ENCODE assay signal across 30 cellular contexts in the genomic region with DNA sequence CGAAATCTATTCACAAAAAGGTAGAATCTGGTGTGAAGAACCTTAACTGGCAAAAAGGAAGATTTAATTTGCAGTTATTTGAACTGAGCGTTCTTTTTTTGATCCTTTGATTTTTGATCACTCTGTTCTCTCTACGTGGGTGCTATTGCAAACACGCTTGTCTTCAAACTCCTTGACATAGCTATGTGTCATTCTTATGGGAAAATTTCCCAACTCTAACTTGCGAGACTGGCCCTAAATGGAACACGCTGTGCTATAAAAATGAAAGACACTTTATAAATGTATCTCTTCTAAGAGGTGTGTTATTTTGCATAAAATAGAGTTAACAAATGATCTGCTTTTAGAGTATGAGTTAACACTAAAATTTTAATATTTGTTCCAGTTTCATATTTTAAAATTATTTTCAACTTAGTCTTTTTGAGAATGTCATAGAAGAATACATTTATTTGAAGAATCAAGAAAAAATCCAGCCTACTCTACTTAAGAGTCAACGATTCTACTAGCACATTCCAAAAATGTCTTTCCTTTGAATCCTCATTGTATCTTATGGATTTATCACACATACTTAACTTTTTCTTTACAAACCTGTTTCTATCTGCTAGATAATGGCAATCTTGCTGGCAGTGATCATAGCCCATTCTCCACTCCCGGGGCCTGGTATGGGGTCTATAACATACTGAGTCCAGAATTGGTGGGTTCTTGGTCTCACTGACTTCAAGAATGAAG.
A peak's percentile ranks its signal among the peaks of the same experiment; 100 is the strongest.
DNase-seq lines count a peak whose midpoint lies in the region; ATAC-seq and TF ChIP-seq lines count a peak whose summit lies in the region.
"Had no signal": no experiment of that assay in that cellular context is flagged by ENCODE, and none has a peak within 500 bp of the region (broad histone marks: within the 10 kb centered on the region; RNA-seq: fewer than 3 reads in every experiment).

No MANE protein-coding gene starts in this region.

- peak overlapping the region in 1 of 2 experiments; percentile 17 for H3K4ac ChIP-seq in mesenchymal stem cell (ENCODE audit: low read depth in 1 of 2, low read length in 2 of 2)

- H2BK120ac ChIP-seq in mesenchymal stem cell (ENCODE audit: low read depth, low read length): no peak overlapping the region

- H4K91ac ChIP-seq in mesenchymal stem cell (ENCODE audit: low read length): no peak overlapping the region

- 64% methylated on average over 6 of the region's 8 CpGs for WGBS in mesenchymal stem cell

- peak overlapping the region; percentile 74; the same call in 1 of the 2 replicates for H3K27ac ChIP-seq in Panc1 (ENCODE audit: low read length)
- no peak overlapping the region for H3K27ac ChIP-seq in mesenchymal stem cell (ENCODE audit: low read length, poor library complexity, severe bottlenecking)
- H3K27ac ChIP-seq: adrenal gland, coronary artery, esophagus muscularis mucosa had no signal

- CTCF ChIA-PET in Panc1 (lab: Charles Lee): no interaction called here

- H2AFZ ChIP-seq in mesenchymal stem cell (ENCODE audit: low read depth, low read length): no peak overlapping the region

- H2BK12ac ChIP-seq in mesenchymal stem cell (ENCODE audit: low read length in 2 of 2): no peak overlapping the region

- no peak overlapping the region for H3K9ac ChIP-seq in mesenchymal stem cell (ENCODE audit: low read length)

- H3K18ac ChIP-seq in mesenchymal stem cell (ENCODE audit: low read depth in 1 of 2, low read length in 2 of 2): no peak overlapping the region

- ATAC-seq in Panc1: no peak
- ATAC-seq in GM21717 (IDR thresholded peaks at IDR 0.05; ENCODE audit: unreplicated experiment): no peak
- ATAC-seq in activated naive CD4-positive, alpha-beta T cell treated with anti-CD3 and anti-CD28 coated beads, Interleukin-2, amount 50 U/mL, for 72 hours: no peak
- ATAC-seq in GM19397 (IDR thresholded peaks at IDR 0.05; ENCODE audit: unreplicated experiment): no peak
- no peak for ATAC-seq in HG02852 (IDR thresholded peaks at IDR 0.05; ENCODE audit: unreplicated experiment)
- ATAC-seq: activated CD8-positive, alpha-beta memory T cell treated with anti-CD3 and anti-CD28 coated beads, Interleukin-2, amount 10 ng/mL, durations not matched to agents 7 days and 5 days; left lobe of liver had no signal

- H3K27ac Mint-ChIP-seq in activated naive CD4-positive, alpha-beta T cell treated with anti-CD3 and anti-CD28 coated beads, Interleukin-2, amount 50 U/mL, for 72 hours: no peak overlapping the region
- H3K27ac Mint-ChIP-seq: activated CD8-positive, alpha-beta memory T cell treated with anti-CD3 and anti-CD28 coated beads, Interleukin-2, amount 10 ng/mL, durations not matched to agents 7 days and 5 days; CD8-positive, alpha-beta memory T cell; endodermal cell; nephron; type B pancreatic cell had no signal

- no peak overlapping the region for H3K4me2 ChIP-seq in mesenchymal stem cell (ENCODE audit: low read length, poor library complexity, severe bottlenecking)
- H3K4me2 ChIP-seq: smooth muscle cell had no signal

- POLR2A ChIA-PET in Panc1 (lab: Charles Lee): no interaction called here

- in situ Hi-C loops in Panc1 (cut with HindIII; ENCODE audit: low pct_unique_long_range_greater_than_20kb, low sequenced_read_pairs): no loop called here

- DNase-seq in Panc1 (ENCODE audit: low read depth, low spot score) (no peak), choroid plexus epithelial cell (ENCODE audit: low read depth) (peak; percentile 77), mesenchymal stem cell (no peak)
- DNase-seq in activated naive CD4-positive, alpha-beta T cell treated with anti-CD3 and anti-CD28 coated beads, Interleukin-2, amount 50 U/mL, for 72 hours (ENCODE audit: low spot score in 2 of 2): no peak
- DNase-seq: activated CD4-positive, alpha-beta T cell treated with anti-CD3 and anti-CD28 coated beads, Interleukin-2, amount 50 U/mL, for 1 hour; activated CD8-positive, alpha-beta memory T cell treated with anti-CD3 and anti-CD28 coated beads, Interleukin-2, amount 10 ng/mL, durations not matched to agents 7 days and 5 days; activated naive CD4-positive, alpha-beta T cell treated with Interleukin-2 at 50 U/mL for 16 hours; activated T-cell treated with anti-CD3 and anti-CD28 coated beads, Interleukin-2, amount 50 U/mL, for 48 hours; adrenal gland; AML-193; CD8-positive, alpha-beta memory T cell; endodermal cell; MG63; NCI-H1105 treated with DMSO at 0.1 percent for 48 hours; NCI-H1930; NCI-H526; retina; SIG-M5; stimulated activated CD4-positive, alpha-beta T cell treated with anti-CD3 and anti-CD28 coated beads, Interleukin-2, amount 100 ng/mL, for 24 hours; SW 1271; T1000 had no signal

- TF ChIP-seq CTCF in Panc1 (IDR thresholded peaks at IDR 0.05) (no peak), choroid plexus epithelial cell (conservative IDR thresholded peaks at IDR 0.05; ENCODE audit: low read depth, low read length) (no peak)

- peak overlapping the region; percentile 54 for H4K8ac ChIP-seq in mesenchymal stem cell (ENCODE audit: low read length)

- H3K23ac ChIP-seq in mesenchymal stem cell (ENCODE audit: low read length in 2 of 2): no peak overlapping the region

- no peak overlapping the region for H2BK15ac ChIP-seq in mesenchymal stem cell (ENCODE audit: low read depth, poor library complexity, severe bottlenecking)

- H3K36me3 ChIP-seq in Panc1 (ENCODE audit: control insufficient read depth, insufficient read depth, low read length): no peaks in the 10 kb centered on the region
- no peaks in the 10 kb centered on the region for H3K36me3 ChIP-seq in mesenchymal stem cell (ENCODE audit: control insufficient read depth in 1 of 2, insufficient read depth in 2 of 2, low read depth in 1 of 2, low read length in 2 of 2)
- H3K36me3 ChIP-seq: adrenal gland, esophagus muscularis mucosa, MG63 had no signal

- H3K27me3 ChIP-seq in Panc1 (ENCODE audit: control insufficient read depth, insufficient read depth, low read length) (no peaks in the 10 kb centered on the region), mesenchymal stem cell (ENCODE audit: control insufficient read depth in 1 of 2, insufficient read depth in 1 of 2, low read length in 2 of 2) (no peaks in the 10 kb centered on the region)
- H3K27me3 ChIP-seq: adrenal gland, esophagus muscularis mucosa, MG63 had no signal

- H3K4me1 ChIP-seq in Panc1 (ENCODE audit: control insufficient read depth, insufficient read depth, low read length): peaks cover 17% of the 10 kb centered on the region
- no peaks in the 10 kb centered on the region for H3K4me1 ChIP-seq in mesenchymal stem cell (ENCODE audit: control insufficient read depth, insufficient read depth, low read depth, low read length)

- H3K79me1 ChIP-seq in mesenchymal stem cell (replicated peaks; ENCODE audit: low read length, poor library complexity, severe bottlenecking): no peaks in the 10 kb centered on the region

- no peak overlapping the region for H2BK5ac ChIP-seq in mesenchymal stem cell (ENCODE audit: low read depth, low read length, poor library complexity, severe bottlenecking)

- BruUV-seq in Panc1 (replicated peaks; lab: Mats Ljungman, UMichigan): no TSS peak

- intact Hi-C loops in Panc1 (cut with micrococcal nuclease; ENCODE audit: unreplicated experiment): no loop called here

- peaks cover 5% of the 10 kb centered on the region; the same call in 1 of the 2 replicates for H3K9me3 ChIP-seq in Panc1 (ENCODE audit: control insufficient read depth, insufficient read depth, low read depth, low read length)
- no peaks in the 10 kb centered on the region for H3K9me3 ChIP-seq in mesenchymal stem cell (ENCODE audit: control insufficient read depth, low read length)
- H3K9me3 ChIP-seq: adrenal gland, esophagus muscularis mucosa, MG63 had no signal

- H2AK5ac ChIP-seq in mesenchymal stem cell (ENCODE audit: low read length, severe bottlenecking): peak overlapping the region; percentile 22

- H3K14ac ChIP-seq in mesenchymal stem cell (ENCODE audit: low read length in 2 of 2): no peak overlapping the region

- H3K4me3 ChIP-seq in Panc1 (ENCODE audit: low read depth in 2 of 2, low read length in 2 of 2) (no peak overlapping the region), choroid plexus epithelial cell (ENCODE audit: low read depth, low read length) (no peak overlapping the region), mesenchymal stem cell (ENCODE audit: insufficient read depth in 1 of 2, low read depth in 1 of 2, low read length in 2 of 2) (no peak overlapping the region)
- H3K4me3 ChIP-seq: adrenal gland, coronary artery, esophagus muscularis mucosa, MG63, smooth muscle cell had no signal

- peaks cover 7 to 30% of the 10 kb centered on the region in 2 donors for H3K36me3 Mint-ChIP-seq in activated naive CD4-positive, alpha-beta T cell treated with anti-CD3 and anti-CD28 coated beads, Interleukin-2, amount 50 U/mL, for 72 hours
- H3K36me3 Mint-ChIP-seq: activated CD8-positive, alpha-beta memory T cell treated with anti-CD3 and anti-CD28 coated beads, Interleukin-2, amount 10 ng/mL, durations not matched to agents 7 days and 5 days; CD8-positive, alpha-beta memory T cell; type B pancreatic cell had no signal

- H3K9me3 Mint-ChIP-seq in activated naive CD4-positive, alpha-beta T cell treated with anti-CD3 and anti-CD28 coated beads, Interleukin-2, amount 50 U/mL, for 72 hours: peaks cover 6 to 25% of the 10 kb centered on the region in 2 donors
- H3K9me3 Mint-ChIP-seq: CD8-positive, alpha-beta memory T cell had no signal
